8 cellular contexts compared by ENCODE assay signal in the genomic region with DNA sequence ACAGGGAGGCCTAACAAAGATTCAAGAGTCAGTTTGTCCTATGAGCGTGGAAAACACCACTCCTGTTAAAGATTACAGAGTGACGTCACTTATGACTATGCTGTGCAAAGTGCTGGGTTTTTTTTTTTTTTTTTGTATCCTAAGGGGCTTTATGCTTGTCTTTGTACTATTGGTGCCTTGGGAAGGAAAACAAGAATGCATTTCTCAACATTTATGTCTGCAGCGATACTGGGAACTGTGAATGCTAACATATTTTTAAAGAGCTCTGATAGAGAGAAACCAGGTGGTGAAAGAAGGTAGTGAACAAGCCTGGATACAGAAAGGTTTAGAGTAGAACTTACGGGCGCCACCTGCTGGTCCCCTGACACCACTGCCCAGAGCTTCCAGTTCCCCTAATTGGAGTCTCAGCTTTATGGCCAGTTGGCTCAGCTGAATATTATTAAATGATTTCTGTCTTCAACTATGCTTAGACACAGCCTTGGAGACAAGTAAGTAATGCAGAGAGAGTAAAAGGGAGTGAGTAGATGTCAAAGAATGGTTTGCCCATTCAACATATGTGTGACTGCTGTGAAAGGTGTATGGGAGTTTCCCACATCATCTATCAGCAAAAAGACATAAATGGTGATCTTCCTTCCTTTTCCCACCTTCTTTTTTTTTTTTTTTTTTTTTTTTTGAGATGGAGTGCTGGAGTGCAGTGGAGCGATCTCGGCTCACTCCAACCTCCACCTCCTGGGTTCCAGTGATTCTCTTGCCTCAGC.
A peak's percentile ranks its signal among the peaks of the same experiment; 100 is the strongest.
DNase-seq lines count a peak whose midpoint lies in the region; ATAC-seq, FAIRE-seq and TF ChIP-seq lines count a peak whose summit lies in the region.

No MANE protein-coding gene starts in this region.

- peak; percentile 38 for DNase-seq in AG04449 (ENCODE audit: low read depth, low spot score)
- DNase-seq in NCI-H2171 treated with DMSO at 0.1 percent for 48 hours (lab: John Stamatoyannopoulos, UW), result peak; percentile 77
- DNase-seq in T47D (ENCODE audit: low read depth in 1 of 2, low spot score in 1 of 2), result peak; percentile 32 to 77
- peak; percentile 60 to 76 (median 66) for DNase-seq in stimulated activated CD4-positive, alpha-beta T cell treated with anti-CD3 and anti-CD28 coated beads, Interleukin-1b, Interleukin-23, amount 100 ng/mL, for 24 hours (ENCODE audit: low read depth in 4 of 4, low spot score in 1 of 4)

- peak; percentile 91 for TF ChIP-seq CTCF in AG04449 (IDR thresholded peaks at IDR 0.05; ENCODE audit: insufficient read depth, low read length, missing control alignments)
- TF ChIP-seq CTCF in WI38 (IDR thresholded peaks at IDR 0.05; ENCODE audit: low read depth, low read length), result peak; percentile 52

- H3K4me3 ChIP-seq in AG04449 (ENCODE audit: low read depth, low read length), result no peak overlapping the region
- H3K4me3 ChIP-seq in WI38 (ENCODE audit: low read depth, low read length), result no peak overlapping the region

- in situ Hi-C loops in T47D (cut with HindIII; ENCODE audit: low pct_unique_long_range_greater_than_20kb, low sequenced_read_pairs), result no loop called here

- POLR2A ChIA-PET in AG04449 (lab: Yijun Ruan, JAX), result interaction anchor here (0.6 to 0.7 kb wide), 2 partner anchors 364 to 402 kb away, joined by 3 read pairs; no protein-coding TSS in a partner anchor

- ATAC-seq in GM18861 (IDR thresholded peaks at IDR 0.05; ENCODE audit: unreplicated experiment), result peak; percentile 92
- peak; percentile 94 for ATAC-seq in HG03064 (IDR thresholded peaks at IDR 0.05; ENCODE audit: low read depth, unreplicated experiment)

- CTCF ChIA-PET in AG04449 (lab: Yijun Ruan, JAX), result interaction anchor here (0.6 to 13.7 kb wide), 37 partner anchors 10 to 1290 kb away, joined by 3 to 182 read pairs (median 4); no protein-coding TSS in a partner anchor

- peak; percentile 99 for FAIRE-seq in islet of Langerhans (lab: Jason Lieb, UNC)
